19 cellular contexts compared by ENCODE assay signal in genomic region chr6:22357724-22358189, GRCh38.
DNase-seq lines count a peak whose midpoint lies in the region; ATAC-seq and TF ChIP-seq lines count a peak whose summit lies in the region.
"Had no signal": no experiment of that assay in that cellular context is flagged by ENCODE, and none has a peak within 500 bp of the region (broad histone marks: within the 10 kb centered on the region; RNA-seq: fewer than 3 reads in every experiment).

No MANE protein-coding gene starts in this region.

- POLR2A ChIA-PET in activated CD4-positive, alpha-beta memory T cell treated with anti-CD3 and anti-CD28 coated beads for 36 hours (lab: Charles Lee) = no interaction called here

- no peaks in the 10 kb centered on the region for H3K4me1 Mint-ChIP-seq in activated CD4-positive, alpha-beta memory T cell treated with anti-CD3 and anti-CD28 coated beads for 36 hours (ENCODE audit: low read depth)

- TF ChIP-seq POLR2A in GM18505 (IDR thresholded peaks at IDR 0.05; ENCODE audit: borderline replicate concordance, extremely low read depth, insufficient read depth, insufficient read length) = no peak

- H3K4me1 ChIP-seq in psoas muscle = no peaks in the 10 kb centered on the region

- intact Hi-C loops in activated CD4-positive, alpha-beta memory T cell treated with anti-CD3 and anti-CD28 coated beads for 36 hours (cut with micrococcal nuclease) = no loop called here
- intact Hi-C loops in psoas muscle (cut with DNase I) = no loop called here

- no peak overlapping the region for H3K4me3 Mint-ChIP-seq in activated CD4-positive, alpha-beta memory T cell treated with anti-CD3 and anti-CD28 coated beads for 36 hours
- H3K4me3 Mint-ChIP-seq: CD4-positive, alpha-beta T cell; neural progenitor cell; stimulated activated naive CD8-positive, alpha-beta T cell treated with anti-CD3 and anti-CD28 coated beads, Interleukin-15, Interleukin-2, amounts not matched to agents 100 ng/mL and 50 ng/mL, for 24 hours had no signal

- H3K27me3 ChIP-seq in psoas muscle (ENCODE audit: insufficient read depth in 3 of 3, low read length in 2 of 3) = no peaks in the 10 kb centered on the region
- H3K27me3 ChIP-seq: neural progenitor cell had no signal

- no peaks in the 10 kb centered on the region for H3K27me3 Mint-ChIP-seq in activated CD4-positive, alpha-beta memory T cell treated with anti-CD3 and anti-CD28 coated beads for 36 hours
- H3K27me3 Mint-ChIP-seq: CD4-positive, alpha-beta T cell had no signal

- H3K27ac ChIP-seq in psoas muscle = no peak overlapping the region
- H3K27ac ChIP-seq: neural progenitor cell had no signal

- no peak for TF ChIP-seq CTCF in psoas muscle (IDR thresholded peaks at IDR 0.05)

- no peak overlapping the region for H3K27ac Mint-ChIP-seq in activated CD4-positive, alpha-beta memory T cell treated with anti-CD3 and anti-CD28 coated beads for 36 hours
- H3K27ac Mint-ChIP-seq: CD4-positive, alpha-beta T cell; neural progenitor cell; stimulated activated naive CD8-positive, alpha-beta T cell treated with anti-CD3 and anti-CD28 coated beads, Interleukin-15, Interleukin-2, amounts not matched to agents 100 ng/mL and 50 ng/mL, for 24 hours had no signal

- CTCF ChIA-PET in activated CD4-positive, alpha-beta memory T cell treated with anti-CD3 and anti-CD28 coated beads for 36 hours (lab: Charles Lee) = no interaction called here

- no peak overlapping the region for H3K4me3 ChIP-seq in psoas muscle
- H3K4me3 ChIP-seq: neural progenitor cell had no signal

- no peaks in the 10 kb centered on the region for H3K36me3 ChIP-seq in psoas muscle (ENCODE audit: insufficient read depth in 1 of 2, low read depth in 1 of 2)
- H3K36me3 ChIP-seq: neural progenitor cell had no signal

- ATAC-seq in GM18505 (IDR thresholded peaks at IDR 0.05; ENCODE audit: unreplicated experiment) (peak; percentile 72), GM19397 (IDR thresholded peaks at IDR 0.05; ENCODE audit: unreplicated experiment) (peak; percentile 79), HG02678 (IDR thresholded peaks at IDR 0.05; ENCODE audit: unreplicated experiment) (peak; percentile 79), HG03565 (IDR thresholded peaks at IDR 0.05; ENCODE audit: unreplicated experiment) (peak; percentile 42), GM21526 (IDR thresholded peaks at IDR 0.05; ENCODE audit: low FRiP score, unreplicated experiment) (no peak), psoas muscle (no peak)
- ATAC-seq: activated CD4-positive, CD25-positive, alpha-beta regulatory T cell treated with anti-CD3 and anti-CD28 coated beads, Interleukin-2, amount 50 U/mL, for 24 hours had no signal

- H3K9me3 Mint-ChIP-seq in activated CD4-positive, alpha-beta memory T cell treated with anti-CD3 and anti-CD28 coated beads for 36 hours = peaks cover 7% of the 10 kb centered on the region
- H3K9me3 Mint-ChIP-seq: stimulated activated naive CD8-positive, alpha-beta T cell treated with anti-CD3 and anti-CD28 coated beads, Interleukin-15, Interleukin-2, amounts not matched to agents 100 ng/mL and 50 ng/mL, for 24 hours had no signal

- DNase-seq in activated CD4-positive, alpha-beta memory T cell treated with anti-CD3 and anti-CD28 coated beads for 36 hours = no peak
- DNase-seq in effector CD8-positive, alpha-beta T cell (lab: John Stamatoyannopoulos, UW) = no peak
- DNase-seq in psoas muscle = no peak
- DNase-seq: ACHN; activated gamma-delta T cell treated with Interleukin-2 at 50 U/mL for 16 hours; CD4-positive, alpha-beta T cell; H7; midbrain; NCI-H146; NCI-H2227 treated with DMSO at 0.1 percent for 48 hours; T-helper 9 cell had no signal

- no peaks in the 10 kb centered on the region for H3K9me3 ChIP-seq in psoas muscle

- no peaks in the 10 kb centered on the region for H3K36me3 Mint-ChIP-seq in activated CD4-positive, alpha-beta memory T cell treated with anti-CD3 and anti-CD28 coated beads for 36 hours
- H3K36me3 Mint-ChIP-seq: neural progenitor cell had no signal

Comparison
In these comparisons a context has a peak if more than half of its experiments do, and no peak if none do; other contexts are left out.
1. ATAC-seq: peak in GM18505 (single experiment), GM19397 (single experiment), HG02678 (single experiment) and HG03565 (single experiment); none in GM21526 (single experiment) and psoas muscle (0 of 4).